Comparison of ENCODE assay signal across 26 cellular contexts in the genomic region with DNA sequence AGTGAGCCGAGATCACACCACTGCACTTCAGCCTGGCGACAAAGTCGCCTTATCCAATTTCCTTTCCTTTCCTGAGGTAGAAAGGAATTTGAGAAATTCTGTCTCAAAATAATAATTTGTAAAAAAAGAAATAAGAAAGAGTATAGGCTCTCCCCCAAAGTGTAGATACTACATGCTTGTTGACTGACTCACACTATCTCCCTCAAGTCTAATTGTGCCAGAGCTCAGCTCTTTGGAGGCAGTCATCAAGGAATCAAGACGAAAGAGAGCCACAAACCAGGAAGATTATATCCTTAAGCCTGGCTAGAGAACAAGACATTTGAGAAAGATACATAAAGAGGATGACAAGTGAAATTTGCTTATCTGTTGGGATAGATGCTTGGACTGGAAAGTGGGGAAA. TPM values are rescaled to one million over a fixed set of nuclear protein-coding genes. Genes with fewer than 3 reads are reported as not detected.
"Had no signal": no experiment of that assay in that cellular context is flagged by ENCODE, and none has a peak within 500 bp of the region (broad histone marks: within the 10 kb centered on the region; RNA-seq: fewer than 3 reads in every experiment).

No MANE protein-coding gene starts in this region.

- H3K4me3 Mint-ChIP-seq: activated naive CD8-positive, alpha-beta T cell treated with anti-CD3 and anti-CD28 coated beads for 36 hours; dendritic cell treated with granulocyte-macrophage colony-stimulating factor and Interleukin-4, amounts not matched to agents 40 ng/mL and 50 ng/mL, for 4 days; immature natural killer cell; naive B cell; neural progenitor cell had no signal

- H3K36me3 Mint-ChIP-seq: activated naive CD8-positive, alpha-beta T cell treated with anti-CD3 and anti-CD28 coated beads for 36 hours; immature natural killer cell; naive B cell; neural progenitor cell had no signal

- H3K27ac Mint-ChIP-seq: activated naive CD8-positive, alpha-beta T cell treated with anti-CD3 and anti-CD28 coated beads for 36 hours; dendritic cell treated with granulocyte-macrophage colony-stimulating factor and Interleukin-4, amounts not matched to agents 40 ng/mL and 50 ng/mL, for 4 days; immature natural killer cell; naive B cell had no signal

- ATAC-seq: esophagus mucosa, heart right ventricle, mucosa of descending colon, psoas muscle, right cardiac atrium had no signal

- DNase-seq: activated CD4-positive, alpha-beta T cell treated with anti-CD3 and anti-CD28 coated beads, Interleukin-2, amount 50 U/mL, for 48 hours; activated naive CD4-positive, alpha-beta T cell; activated naive CD8-positive, alpha-beta T cell treated with anti-CD3 and anti-CD28 coated beads for 36 hours; activated T-cell treated with anti-CD3 and anti-CD28 coated beads for 4 hours; anterior cingulate cortex; cerebellar nuclear complex; effector CD8-positive, alpha-beta T cell; heart right ventricle; immature natural killer cell; mesenchymal stem cell; mucosa of descending colon; naive B cell; ovary; psoas muscle; right cardiac atrium; stimulated activated CD4-positive, alpha-beta T cell treated with anti-CD3 and anti-CD28 coated beads, Interleukin-15, amount 100 ng/mL, for 24 hours; stimulated activated CD4-positive, alpha-beta T cell treated with anti-CD3 and anti-CD28 coated beads, Interleukin-4, amount 100 ng/mL, for 1 hour; stomach; trophoblast cell had no signal

- H3K27me3 Mint-ChIP-seq: activated naive CD8-positive, alpha-beta T cell treated with anti-CD3 and anti-CD28 coated beads for 36 hours had no signal

- H3K4me3 ChIP-seq: breast epithelium, heart right ventricle, mucosa of descending colon, neural progenitor cell, ovary, psoas muscle, skin epidermis, stomach, vagina had no signal

- H3K9me3 Mint-ChIP-seq: activated naive CD8-positive, alpha-beta T cell treated with anti-CD3 and anti-CD28 coated beads for 36 hours; dendritic cell treated with granulocyte-macrophage colony-stimulating factor and Interleukin-4, amounts not matched to agents 40 ng/mL and 50 ng/mL, for 4 days; immature natural killer cell; neural progenitor cell had no signal

RNA-seq across cellular contexts. Expression of a gene that starts 18.0 kb away (rescaled TPM):
- total RNA-seq: T-helper 2 cell treated with Interferon-gamma antibody and Interleukin-4, amounts not matched to agents 100 ng/mL and 5 ng/mL, for 36 hours had no signal
